ENCODE assay signal across 19 cellular contexts in the genomic region with DNA sequence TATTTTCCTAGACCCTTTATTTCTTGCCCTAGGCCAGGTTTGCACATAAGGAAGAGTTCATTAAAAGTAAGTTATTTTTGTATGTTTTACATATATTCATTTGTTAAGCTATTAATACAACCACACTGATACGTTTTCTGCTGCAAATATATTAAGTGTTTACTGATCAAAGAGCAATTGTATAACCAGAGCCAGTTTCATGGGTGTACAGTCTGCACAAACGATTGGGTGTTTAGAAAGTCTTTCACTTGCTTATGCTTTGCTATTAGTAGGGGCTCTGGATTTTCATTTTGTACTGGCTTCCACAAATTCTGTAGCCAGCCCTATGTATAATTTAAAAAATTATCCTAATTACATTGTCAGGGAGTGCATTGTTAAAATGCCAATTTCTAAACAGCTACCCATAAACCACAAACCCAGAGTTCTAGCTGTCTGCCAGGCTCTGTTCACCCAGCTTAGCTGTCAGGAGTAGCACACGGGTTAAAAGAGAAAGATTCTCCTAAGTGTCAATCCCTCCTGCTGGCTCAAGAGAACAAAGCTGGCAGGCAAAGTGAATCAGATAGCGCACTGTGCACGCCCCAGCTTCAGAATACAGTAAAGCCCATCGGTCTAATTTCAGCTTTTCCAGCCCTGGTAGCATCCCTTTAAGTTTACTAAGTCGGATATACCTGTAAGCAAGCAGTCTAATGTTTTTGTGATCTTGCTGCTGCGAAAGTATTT.
DNase-seq lines count a peak whose midpoint lies in the region; ATAC-seq, FAIRE-seq and TF ChIP-seq lines count a peak whose summit lies in the region.
"Had no signal": no experiment of that assay in that cellular context is flagged by ENCODE, and none has a peak within 500 bp of the region (broad histone marks: within the 10 kb centered on the region; RNA-seq: fewer than 3 reads in every experiment).

No MANE protein-coding gene starts in this region.

- H3K27me3 ChIP-seq in osteoblast (ENCODE audit: insufficient read depth, low read length), result no peaks in the 10 kb centered on the region
- H3K27me3 ChIP-seq: body of pancreas had no signal

- no peak for TF ChIP-seq POLR2A in GM12892 (IDR thresholded peaks at IDR 0.05; ENCODE audit: low read depth, low read length)

- no peak for FAIRE-seq in GM12892 (lab: Jason Lieb, UNC)

- H3K79me2 ChIP-seq in osteoblast (ENCODE audit: insufficient read depth, low read length), result no peaks in the 10 kb centered on the region

- ATAC-seq in GM19324 (IDR thresholded peaks at IDR 0.05; ENCODE audit: low FRiP score, unreplicated experiment), result peak; percentile 65
- no peak for ATAC-seq in GM21576 (IDR thresholded peaks at IDR 0.05; ENCODE audit: unreplicated experiment)
- ATAC-seq: body of pancreas; left cardiac atrium; naive thymus-derived CD8-positive, alpha-beta T cell; stimulated activated naive B cell treated with anti-CD40 and anti-IgM and Interleukin-4, amounts not matched to agents 10 μg/mL and 1 μg/mL and 100 μg/mL, for 72 hours; T-cell had no signal

- no peak overlapping the region for H2AFZ ChIP-seq in osteoblast (ENCODE audit: low read length)

- peak; percentile 11 for DNase-seq in NCI-H2107 (lab: John Stamatoyannopoulos, UW)
- DNase-seq in NCI-H82 treated with DMSO at 0.1 percent for 48 hours (lab: John Stamatoyannopoulos, UW; ENCODE audit: unreplicated experiment), result peak; percentile 20
- DNase-seq in myocyte (ENCODE audit: low read depth), result peak; percentile 6
- no peak for DNase-seq in GM12892 (ENCODE audit: insufficient read length)
- DNase-seq in central memory CD4-positive, alpha-beta T cell, result no peak
- DNase-seq in osteoblast (ENCODE audit: insufficient read length, low spot score, missing footprints), result no peak
- DNase-seq: activated CD4-positive, alpha-beta T cell treated with anti-CD3 and anti-CD28 coated beads, Interleukin-2, amount 10 ng/mL, durations not matched to agents 7 days and 5 days; body of pancreas; CD4-positive, alpha-beta memory T cell; DMS79 treated with DMSO at 0.1 percent for 48 hours; endodermal cell; left cardiac atrium; naive thymus-derived CD8-positive, alpha-beta T cell; NCI-H446 treated with DMSO at 0.1 percent for 48 hours; stimulated activated naive B cell treated with anti-CD40 and anti-IgM and Interleukin-4, amounts not matched to agents 10 μg/mL and 1 μg/mL and 100 μg/mL, for 72 hours; T-cell had no signal

- no peak overlapping the region for H3K27ac ChIP-seq in osteoblast (ENCODE audit: low read depth, low read length)
- H3K27ac ChIP-seq: body of pancreas, thoracic aorta had no signal

- H3K4me3 ChIP-seq in osteoblast (ENCODE audit: insufficient read depth, low read length), result no peak overlapping the region
- H3K4me3 ChIP-seq: body of pancreas, thoracic aorta had no signal

- no peak for TF ChIP-seq CTCF in osteoblast (IDR thresholded peaks at IDR 0.05; ENCODE audit: extremely low read depth, low read depth, low read length)

- no peaks in the 10 kb centered on the region for H4K20me1 ChIP-seq in osteoblast (ENCODE audit: insufficient read depth, low read length)

- H3K4me2 ChIP-seq in osteoblast (ENCODE audit: insufficient read depth, low read length), result no peak overlapping the region

- H3K9me3 ChIP-seq in osteoblast (ENCODE audit: low read depth, low read length), result no peaks in the 10 kb centered on the region
- H3K9me3 ChIP-seq: body of pancreas, thoracic aorta had no signal

- H3K36me3 ChIP-seq in osteoblast (ENCODE audit: insufficient read depth, low read length), result no peaks in the 10 kb centered on the region
- H3K36me3 ChIP-seq: thoracic aorta had no signal

- H3K4me1 ChIP-seq in osteoblast (ENCODE audit: insufficient read depth, low read length), result no peaks in the 10 kb centered on the region

Comparison
In these comparisons a context has a peak if more than half of its experiments do, and no peak if none do; other contexts are left out.
1. DNase-seq: peak in NCI-H2107 (single experiment), NCI-H82 treated with DMSO at 0.1 percent for 48 hours (single experiment) and myocyte (single experiment); none in GM12892 (single experiment), central memory CD4-positive, alpha-beta T cell (single experiment) and osteoblast (single experiment).